ENCODE assay signal across 1 cellular context in the genomic region with DNA sequence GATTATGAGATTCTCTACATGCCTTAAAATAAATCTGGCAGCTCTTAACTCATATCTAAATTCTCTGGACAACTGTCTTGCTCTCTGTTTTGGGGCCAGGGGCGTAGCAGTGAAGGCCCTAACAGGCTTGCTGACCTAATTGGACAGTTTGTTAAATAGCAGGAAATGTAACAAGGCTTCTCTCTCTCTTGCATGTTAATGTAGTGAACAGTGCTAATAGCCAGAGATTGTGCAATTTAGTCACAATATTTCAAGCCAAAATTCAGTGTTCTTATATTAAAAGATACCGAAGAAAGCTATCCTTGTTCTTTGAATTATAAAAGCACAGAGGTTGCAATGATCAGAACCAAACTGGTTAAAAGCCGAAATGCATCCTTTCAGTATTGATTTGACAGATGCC.
TF ChIP-seq lines count a peak whose summit lies in the region.

No MANE protein-coding gene starts in this region.

TF ChIP-seq in IMR-90, 13 proteins besides CTCF, POLR2A, EP300 and RAD21:
- TF ChIP-seq, protein P1, sequence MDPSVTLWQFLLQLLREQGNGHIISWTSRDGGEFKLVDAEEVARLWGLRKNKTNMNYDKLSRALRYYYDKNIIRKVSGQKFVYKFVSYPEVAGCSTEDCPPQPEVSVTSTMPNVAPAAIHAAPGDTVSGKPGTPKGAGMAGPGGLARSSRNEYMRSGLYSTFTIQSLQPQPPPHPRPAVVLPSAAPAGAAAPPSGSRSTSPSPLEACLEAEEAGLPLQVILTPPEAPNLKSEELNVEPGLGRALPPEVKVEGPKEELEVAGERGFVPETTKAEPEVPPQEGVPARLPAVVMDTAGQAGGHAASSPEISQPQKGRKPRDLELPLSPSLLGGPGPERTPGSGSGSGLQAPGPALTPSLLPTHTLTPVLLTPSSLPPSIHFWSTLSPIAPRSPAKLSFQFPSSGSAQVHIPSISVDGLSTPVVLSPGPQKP (IDR thresholded peaks at IDR 0.05; ENCODE audit: borderline replicate concordance, low read depth, low read length), result no peak
- TF ChIP-seq CEBPB (IDR thresholded peaks at IDR 0.05; ENCODE audit: low read depth, low read length) (peak; percentile 61), BHLHE40 (IDR thresholded peaks at IDR 0.05; ENCODE audit: low read depth, low read length) (no peak), MAZ (IDR thresholded peaks at IDR 0.05; ENCODE audit: borderline replicate concordance, low read depth, low read length) (no peak), MXI1 (IDR thresholded peaks at IDR 0.05; ENCODE audit: borderline replicate concordance, low read depth, low read length) (no peak)
